Comparison of ENCODE assay signal across 2 cellular contexts in genomic region chr14:35121026-35121886, GRCh38.
TF ChIP-seq lines count a peak whose summit lies in the region.

No MANE protein-coding gene starts in this region.

TF ChIP-seq in endothelial cell of umbilical vein, 7 proteins besides CTCF, POLR2A, EP300 and RAD21 (continued from another document):
- TF ChIP-seq FOS (IDR thresholded peaks at IDR 0.05; ENCODE audit: borderline replicate concordance, insufficient read depth, low read length): no peak
- TF ChIP-seq EZH2 (IDR thresholded peaks at IDR 0.05; ENCODE audit: borderline replicate concordance, low read depth, low read length, severe bottlenecking): no peak
- TF ChIP-seq POLR2AphosphoS5 (IDR thresholded peaks at IDR 0.05; ENCODE audit: insufficient read depth, low read depth, low read length): no peak

TF ChIP-seq in neural cell, 6 proteins besides CTCF, POLR2A, EP300 and RAD21 (continued from another document):
- TF ChIP-seq REST (IDR thresholded peaks at IDR 0.05; ENCODE audit: borderline replicate concordance) (no peak), POLR2AphosphoS5 (IDR thresholded peaks at IDR 0.05) (no peak)
